8 cellular contexts compared by ENCODE assay signal in genomic region chr4:102501176-102501634, GRCh38. TPM values are rescaled to one million over a fixed set of nuclear protein-coding genes. Genes with fewer than 3 reads are reported as not detected.
DNase-seq lines count a peak whose midpoint lies in the region; ATAC-seq and TF ChIP-seq lines count a peak whose summit lies in the region.

TSS of gene NFKB1 (plus strand) at chr4:102501359. CDS start at chr4:102525519, 24,160 bp downstream.

- peaks cover 13% of the 10 kb centered on the region for H3K27me3 ChIP-seq in iPS-15b (ENCODE audit: control insufficient read depth, insufficient read depth, low read length)
- H3K27me3 ChIP-seq in skeletal muscle tissue (ENCODE audit: control insufficient read depth in 3 of 3, insufficient read depth in 3 of 3, low read length in 3 of 3), result no peaks in the 10 kb centered on the region

- peak within 1 kb of the TSS; percentile 62 for H3K9ac ChIP-seq in iPS-15b (ENCODE audit: low read depth, low read length)
- H3K9ac ChIP-seq in skeletal muscle tissue (ENCODE audit: low read depth in 1 of 3, low read length in 3 of 3), result peak within 1 kb of the TSS; percentile 93 to 98 (median 96)

- H3K4me1 ChIP-seq in iPS-15b (ENCODE audit: control insufficient read depth, insufficient read depth, low read length) (no peaks in the 10 kb centered on the region), skeletal muscle tissue (ENCODE audit: control insufficient read depth in 3 of 3, insufficient read depth in 3 of 3, low read length in 3 of 3) (peaks cover 8 to 21% (median 12%) of the 10 kb centered on the region in 3 donors)

- in situ Hi-C loops in G401 (cut with HindIII; ENCODE audit: low sequenced_read_pairs), result no loop called here
- in situ Hi-C loops in astrocyte of the spinal cord (cut with HindIII; ENCODE audit: low sequenced_read_pairs), result no loop called here

- no peaks in the 10 kb centered on the region for H3K9me3 ChIP-seq in iPS-15b (ENCODE audit: control insufficient read depth, insufficient read depth, low read length)
- no peaks in the 10 kb centered on the region for H3K9me3 ChIP-seq in skeletal muscle tissue (ENCODE audit: control insufficient read depth in 3 of 3, low read length in 3 of 3)

- peak within 1 kb of the TSS; percentile 88 for H3K4me3 ChIP-seq in Jurkat, Clone E6-1 (ENCODE audit: low read length)
- H3K4me3 ChIP-seq in astrocyte of the spinal cord (ENCODE audit: low read depth, low read length) (peak within 1 kb of the TSS; percentile 88), iPS-15b (ENCODE audit: low read depth, low read length) (peak within 1 kb of the TSS; percentile 88), skeletal muscle tissue (ENCODE audit: low read length in 3 of 3) (peak within 1 kb of the TSS; percentile 88 to 94 (median 92))

- ATAC-seq in GM21619 (IDR thresholded peaks at IDR 0.05; ENCODE audit: unreplicated experiment), result peak; percentile 60

- no peak for TF ChIP-seq CTCF in astrocyte of the spinal cord (IDR thresholded peaks at IDR 0.05; ENCODE audit: low read depth, low read length)

- DNase-seq in G401 (ENCODE audit: low spot score) (peak; percentile 50), T1000 (lab: John Stamatoyannopoulos, UW) (peak; percentile 34), astrocyte of the spinal cord (ENCODE audit: low read depth, low spot score) (peak; percentile 71), NCI-H2107 (lab: John Stamatoyannopoulos, UW) (no peak)
- peak; percentile 56 for DNase-seq in Jurkat, Clone E6-1 (ENCODE audit: low read depth, low spot score)

- H3K36me3 ChIP-seq in iPS-15b (ENCODE audit: control insufficient read depth, insufficient read depth, low read length) (no peaks in the 10 kb centered on the region), skeletal muscle tissue (ENCODE audit: control insufficient read depth in 3 of 3, insufficient read depth in 3 of 3, low read length in 3 of 3) (no peaks in the 10 kb centered on the region)

- H3K27ac ChIP-seq in skeletal muscle tissue (ENCODE audit: low read depth, low read length), result peak within 1 kb of the TSS; percentile 97

RNA-seq across cellular contexts. Expression of gene NFKB1, which starts in this region (rescaled TPM):
- 14.6 and 16.6 TPM in 2 replicates for total RNA-seq in G401 (2014; rRNA removed; shearing (Covaris generic))
- polyA plus RNA-seq in Jurkat, Clone E6-1 (2012; ENCODE audit: insufficient read depth, insufficient read length), result 45.8 TPM
- 18.8 TPM for total RNA-seq in skeletal muscle tissue
